In the genomic region with DNA sequence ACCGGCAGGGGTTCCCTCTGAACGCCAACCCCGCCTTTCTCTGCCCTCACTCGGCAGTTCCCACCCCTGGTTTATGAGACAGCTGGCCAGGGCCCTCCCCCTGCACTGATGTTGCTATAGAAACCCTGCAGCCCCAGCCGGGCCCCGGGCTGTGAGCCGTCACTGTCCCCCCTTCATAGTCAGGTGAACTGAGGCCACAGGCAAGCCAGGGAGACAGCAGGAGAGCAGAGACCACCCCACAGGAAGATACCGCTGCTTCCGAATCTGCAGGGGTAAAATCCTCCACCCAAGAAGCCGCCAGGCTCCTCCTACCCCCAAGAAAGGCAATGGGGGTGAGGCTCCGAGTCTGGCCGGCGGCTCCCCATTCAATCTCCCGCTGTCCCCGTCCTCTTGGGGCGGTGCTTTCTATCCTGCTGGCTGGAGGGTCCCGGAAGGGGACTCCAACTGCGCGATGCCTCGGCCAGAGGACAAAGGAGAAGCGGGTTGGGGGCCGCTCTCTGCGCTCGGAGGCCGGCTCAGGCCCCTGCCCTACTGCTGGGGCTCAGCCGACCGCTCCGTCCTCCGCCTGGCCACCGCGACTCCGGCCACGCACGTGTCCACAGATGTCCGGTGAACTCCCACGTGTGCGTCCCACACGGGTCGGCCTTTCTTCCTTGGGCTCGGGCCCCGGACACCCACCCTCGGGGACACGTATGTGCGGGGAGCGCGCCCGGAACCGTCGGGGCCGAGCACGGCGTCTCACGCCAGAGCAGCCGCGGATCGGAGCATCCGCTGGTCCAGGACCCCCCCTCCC, we compare ENCODE assay signal across 1 cellular context.
TF ChIP-seq lines count a peak whose summit lies in the region.

No MANE protein-coding gene starts in this region.

TF ChIP-seq in HEK293, 187 proteins besides CTCF, POLR2A, EP300 and RAD21 (continued from another document):
- TF ChIP-seq SALL2 (tag by site-specific recombination; IDR thresholded peaks at IDR 0.05; ENCODE audit: borderline replicate concordance), result no peak
- TF ChIP-seq ZNF10 (tag by site-specific recombination; IDR thresholded peaks at IDR 0.05), result no peak
